ENCODE assay signal across 8 cellular contexts in the genomic region with DNA sequence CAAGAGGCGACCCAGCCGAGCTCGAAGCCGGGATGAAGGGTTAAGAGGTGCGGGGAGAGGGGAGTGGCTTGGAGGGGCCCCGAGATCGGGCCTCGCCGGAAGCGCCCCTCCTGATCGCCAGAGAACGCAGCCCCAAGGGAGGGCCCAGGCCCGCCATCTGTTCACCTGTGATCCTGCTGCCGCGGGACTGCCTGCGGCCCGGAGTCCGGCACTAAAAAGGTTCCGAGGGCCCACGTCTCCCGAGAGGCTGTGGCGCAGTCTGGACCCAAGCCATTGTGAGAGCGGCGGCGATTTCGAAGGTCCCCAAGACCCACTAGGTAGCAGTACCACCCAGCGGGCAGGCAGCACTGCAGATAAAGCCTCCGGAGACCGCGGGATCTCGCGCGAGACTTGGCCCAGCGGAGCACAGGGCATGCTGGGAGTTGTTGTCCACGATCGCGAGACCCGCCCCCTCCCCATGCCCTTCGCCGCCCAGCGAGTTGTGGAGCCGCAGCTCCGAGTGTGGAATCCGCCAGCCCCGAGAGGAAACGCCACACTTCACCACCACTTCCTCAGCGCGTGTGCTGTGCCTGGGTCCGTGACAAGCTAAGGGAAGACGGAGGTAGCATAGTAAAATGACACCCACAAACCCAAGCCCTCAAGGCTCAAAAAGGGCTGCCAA. TPM values are rescaled to one million over a fixed set of nuclear protein-coding genes. Genes with fewer than 3 reads are reported as not detected.
DNase-seq lines count a peak whose midpoint lies in the region; ATAC-seq and TF ChIP-seq lines count a peak whose summit lies in the region.

A gene with protein sequence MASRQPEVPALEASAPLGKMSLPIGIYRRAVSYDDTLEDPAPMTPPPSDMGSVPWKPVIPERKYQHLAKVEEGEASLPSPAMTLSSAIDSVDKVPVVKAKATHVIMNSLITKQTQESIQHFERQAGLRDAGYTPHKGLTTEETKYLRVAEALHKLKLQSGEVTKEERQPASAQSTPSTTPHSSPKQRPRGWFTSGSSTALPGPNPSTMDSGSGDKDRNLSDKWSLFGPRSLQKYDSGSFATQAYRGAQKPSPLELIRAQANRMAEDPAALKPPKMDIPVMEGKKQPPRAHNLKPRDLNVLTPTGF (minus strand): TSS at position 328 of the 661 bp plus-strand sequence. CDS start 2,256 bp downstream, outside the sequence.

- TF ChIP-seq CTCF in AG09319 (IDR thresholded peaks at IDR 0.05; ENCODE audit: low read depth, low read length), result peak; percentile 22
- TF ChIP-seq CTCF in activated B cell treated with CpG ODN at 0.5 μM for 24 hours (IDR thresholded peaks at IDR 0.05), result no peak

- H3K9me3 Mint-ChIP-seq in activated B cell treated with CpG ODN at 0.5 μM for 24 hours, result no peaks in the 10 kb centered on the region

- H3K27ac Mint-ChIP-seq in activated B cell treated with CpG ODN at 0.5 μM for 24 hours, result peak within 1 kb of the TSS; percentile 98

- CTCF ChIA-PET in activated B cell treated with CpG ODN at 0.5 μM for 24 hours (lab: Charles Lee), result interaction anchor here (0.8 to 1.4 kb wide), 6 partner anchors 16 to 632 kb away, joined by 3 to 4 read pairs (median 3); no protein-coding TSS in a partner anchor

- H3K4me1 Mint-ChIP-seq in activated B cell treated with CpG ODN at 0.5 μM for 24 hours, result peaks cover 27% of the 10 kb centered on the region

- H3K27me3 Mint-ChIP-seq in activated B cell treated with CpG ODN at 0.5 μM for 24 hours, result no peaks in the 10 kb centered on the region

- in situ Hi-C loops in GM18951 (cut with MboI; ENCODE audit: low sequenced_read_pairs, unreplicated experiment), result no loop called here

- POLR2A ChIA-PET in activated B cell treated with CpG ODN at 0.5 μM for 24 hours (lab: Charles Lee), result interaction anchor here (0.6 to 3.2 kb wide), 17 partner anchors 9 to 1843 kb away, joined by 3 to 45 read pairs (median 6); a partner anchor contains a TSS

- peak; percentile 87 for ATAC-seq in HG03196 (IDR thresholded peaks at IDR 0.05; ENCODE audit: unreplicated experiment)
- ATAC-seq in activated B cell treated with CpG ODN at 0.5 μM for 24 hours (ENCODE audit: low read depth), result peak; percentile 87

- H3K36me3 Mint-ChIP-seq in activated B cell treated with CpG ODN at 0.5 μM for 24 hours (ENCODE audit: low read depth), result peaks cover 34% of the 10 kb centered on the region

- H3K4me3 Mint-ChIP-seq in activated B cell treated with CpG ODN at 0.5 μM for 24 hours, result peak within 1 kb of the TSS; percentile 99

- DNase-seq in AG09319 (ENCODE audit: extremely low read depth, low read depth), result peak; percentile 70
- peak; percentile 86 for DNase-seq in NCI-H226
- peak; percentile 86 for DNase-seq in activated B cell treated with CpG ODN at 0.5 μM for 24 hours
- peak; percentile 12 to 96 (median 89) for DNase-seq in caudate nucleus (lab: John Stamatoyannopoulos, UW)
- peak; percentile 90 for DNase-seq in inferior parietal cortex (ENCODE audit: extremely low spot score)
- DNase-seq in stimulated activated CD4-positive, alpha-beta T cell treated with anti-CD3 and anti-CD28 coated beads, Interleukin-12 subunit alpha, Interleukin-12 subunit beta, amount 100 ng/mL, for 24 hours (ENCODE audit: low read depth in 2 of 2), result peak; percentile 80 to 94

- intact Hi-C loops in activated B cell treated with CpG ODN at 0.5 μM for 24 hours (cut with micrococcal nuclease), result loop anchor here (1.0 kb wide), 5 partner anchors 12 to 126 kb away; a partner anchor contains a TSS

- TF ChIP-seq POLR2A in GM18951 (IDR thresholded peaks at IDR 0.05; ENCODE audit: extremely low read depth, insufficient read depth, insufficient read length), result peak; percentile 97

- H3K27ac ChIP-seq in caudate nucleus (ENCODE audit: low read depth, low read length), result peak within 1 kb of the TSS; percentile 50

RNA-seq across cellular contexts. Expression of the gene that starts here (rescaled TPM):
- total RNA-seq in activated B cell treated with CpG ODN at 0.5 μM for 24 hours, result 56.6 and 57.5 TPM in 2 replicates

Comparison
In these comparisons a context has a peak if more than half of its experiments do, and no peak if none do; other contexts are left out.
1. Peak in every context shown above with its lines: DNase-seq, ATAC-seq and H3K27ac ChIP-seq.